Comparison of ENCODE assay signal across 8 cellular contexts in genomic region chr19:3544742-3545668, GRCh38. TPM values are rescaled to one million over a fixed set of nuclear protein-coding genes. Genes with fewer than 3 reads are reported as not detected.
DNase-seq lines count a peak whose midpoint lies in the region; ATAC-seq and TF ChIP-seq lines count a peak whose summit lies in the region.

No MANE protein-coding gene starts in this region.

- no peaks in the 10 kb centered on the region for H3K9me3 Mint-ChIP-seq in naive B cell

- peak; percentile 60 to 71 for ATAC-seq in naive B cell (ENCODE audit: low read depth in 2 of 2)
- ATAC-seq in HG03159 (IDR thresholded peaks at IDR 0.05; ENCODE audit: unreplicated experiment): no peak

- DNase-seq in NCI-H2029 treated with DMSO at 0.1 percent for 48 hours (lab: John Stamatoyannopoulos, UW) (peak; percentile 11), NCI-H2029 (lab: John Stamatoyannopoulos, UW) (no peak), NT2/D1 (ENCODE audit: low read depth, low spot score) (peak; percentile 44), activated T-cell treated with anti-CD3 and anti-CD28 coated beads for 48 hours (ENCODE audit: low read depth) (peak; percentile 75), epithelial cell of esophagus (ENCODE audit: low read depth) (peak; percentile 79), naive B cell (peak; percentile 69)
- peak; percentile 53 to 55 for DNase-seq in stimulated activated CD8-positive, alpha-beta memory T cell treated with anti-CD3 and anti-CD28 coated beads, Interleukin-7, amount 100 ng/mL, for 48 hours (ENCODE audit: extremely low read depth in 1 of 2, low read depth in 1 of 2)

- peak overlapping the region in 1 of 8 donors; percentile 57 for H3K4me3 Mint-ChIP-seq in naive B cell

- H3K4me3 ChIP-seq in NT2/D1 (ENCODE audit: insufficient read length, low read depth): no peak overlapping the region
- no peak overlapping the region for H3K4me3 ChIP-seq in epithelial cell of esophagus (ENCODE audit: low read length)

- no peaks in the 10 kb centered on the region for H3K27me3 ChIP-seq in NT2/D1 (ENCODE audit: insufficient read depth, insufficient read length)

- no peaks in the 10 kb centered on the region for H3K27me3 Mint-ChIP-seq in naive B cell

- H3K4me1 ChIP-seq in NT2/D1 (ENCODE audit: insufficient read depth, insufficient read length): peaks cover 11% of the 10 kb centered on the region

- H3K36me3 Mint-ChIP-seq in naive B cell: peaks cover 0 to 12% of the 10 kb centered on the region in 2 donors

- H3K9ac ChIP-seq in NT2/D1 (ENCODE audit: insufficient read length, low read depth): peak overlapping the region; percentile 21

- peak; percentile 91 for TF ChIP-seq CTCF in epithelial cell of esophagus (IDR thresholded peaks at IDR 0.05; ENCODE audit: insufficient read depth, low read depth, low read length, missing control alignments)

- no peaks in the 10 kb centered on the region for H3K9me3 ChIP-seq in NT2/D1 (ENCODE audit: insufficient read depth, low read length)

- H3K36me3 ChIP-seq in NT2/D1 (ENCODE audit: insufficient read depth, insufficient read length, low read length): peaks cover 73% of the 10 kb centered on the region

- H3K27ac Mint-ChIP-seq in naive B cell: peak overlapping the region in 3 of 6 donors; percentile 86 to 96 (median 87)

- H3K4me1 Mint-ChIP-seq in naive B cell: peaks cover 11 to 14% (median 11%) of the 10 kb centered on the region in 3 donors

RNA-seq across cellular contexts. Expression of gene TEKTIP1, which starts 6.0 kb away (rescaled TPM):
- under 1 TPM in 1 of 6 donors, not detected in 5; 0.56 TPM for polyA plus RNA-seq in naive B cell (ENCODE audit: low read depth in 6 of 6)

RNA-seq across cellular contexts. Expression of gene MFSD12, which starts 12.4 kb away (rescaled TPM):
- 10 to 100 TPM; 19.1 to 37.6 (median 26.7) TPM for polyA plus RNA-seq in naive B cell (ENCODE audit: low read depth in 6 of 6)

RNA-seq across cellular contexts. Expression of gene HMG20B, which starts 27.7 kb away (rescaled TPM):
- polyA plus RNA-seq in naive B cell (ENCODE audit: low read depth in 6 of 6): 10 to 100 TPM; 36.4 to 46.9 (median 44.3) TPM

RNA-seq across cellular contexts. Expression of gene FZR1, which starts 38.9 kb away (rescaled TPM):
- polyA plus RNA-seq in naive B cell (ENCODE audit: low read depth in 6 of 6): 10 to 100 TPM in 4 of 6 donors, 1 to 10 TPM in 2; 5.8 to 20.0 (median 10.7) TPM

RNA-seq across cellular contexts. Expression of gene GIPC3, which starts 40.3 kb away (rescaled TPM):
- 1 to 10 TPM in 1 of 6 donors, under 1 TPM in 4, not detected in 1; 0.06 to 1.0 (median 0.21) TPM for polyA plus RNA-seq in naive B cell (ENCODE audit: low read depth in 6 of 6)
